ENCODE assay signal across 13 cellular contexts in the genomic region with DNA sequence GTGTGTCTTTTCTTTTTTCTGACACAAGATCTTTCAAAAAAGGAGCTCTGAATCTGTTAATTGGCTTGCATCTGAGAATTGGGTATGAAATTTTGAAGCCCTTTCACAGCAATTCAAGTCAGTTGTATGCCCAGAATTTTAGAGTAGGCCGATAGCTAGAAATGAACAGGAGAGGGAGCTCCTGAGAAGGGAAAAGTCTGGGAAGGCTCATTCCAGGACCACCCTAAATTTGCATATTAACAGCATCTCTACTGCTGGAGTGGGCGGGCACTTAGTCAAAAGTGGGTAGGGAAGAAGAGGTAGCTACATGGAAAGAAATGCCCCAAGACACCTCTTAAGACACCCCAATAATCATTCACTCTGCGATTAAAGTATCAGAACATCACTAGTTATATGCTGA.
DNase-seq lines count a peak whose midpoint lies in the region; ATAC-seq, FAIRE-seq and TF ChIP-seq lines count a peak whose summit lies in the region.
"Had no signal": no experiment of that assay in that cellular context is flagged by ENCODE, and none has a peak within 500 bp of the region (broad histone marks: within the 10 kb centered on the region; RNA-seq: fewer than 3 reads in every experiment).

No MANE protein-coding gene starts in this region.

- peaks cover 3% of the 10 kb centered on the region; the same call in 1 of the 2 replicates for H3K9me3 Mint-ChIP-seq in WTC11

- peak; percentile 100 for ATAC-seq in WTC11
- ATAC-seq in HG03135 (IDR thresholded peaks at IDR 0.05; ENCODE audit: unreplicated experiment), result no peak
- ATAC-seq: activated CD8-positive, alpha-beta memory T cell treated with anti-CD3 and anti-CD28 coated beads, Interleukin-2, amount 10 ng/mL, durations not matched to agents 7 days and 5 days had no signal

- POLR2A ChIA-PET in WTC11 (lab: Charles Lee), result no interaction called here

- no peaks in the 10 kb centered on the region; the same call in 1 of the 2 replicates for H3K27me3 Mint-ChIP-seq in WTC11 (ENCODE audit: low read depth)
- H3K27me3 Mint-ChIP-seq: activated CD8-positive, alpha-beta memory T cell treated with anti-CD3 and anti-CD28 coated beads, Interleukin-2, amount 10 ng/mL, durations not matched to agents 7 days and 5 days had no signal

- no peak overlapping the region for H2AFZ ChIP-seq in keratinocyte (ENCODE audit: control insufficient read depth, low read length)

- H3K4me3 Mint-ChIP-seq in WTC11, result no peak overlapping the region
- H3K4me3 Mint-ChIP-seq: activated CD8-positive, alpha-beta memory T cell treated with anti-CD3 and anti-CD28 coated beads, Interleukin-2, amount 10 ng/mL, durations not matched to agents 7 days and 5 days; activated naive CD4-positive, alpha-beta T cell treated with anti-CD3 and anti-CD28 coated beads for 36 hours had no signal

- FAIRE-seq in keratinocyte (lab: Jason Lieb, UNC), result no peak
- FAIRE-seq: A204.1 had no signal

- no peak overlapping the region for H3K4me2 ChIP-seq in keratinocyte (ENCODE audit: control insufficient read depth, extremely low read depth, insufficient read depth, low read depth, low read length)

- H3K36me3 ChIP-seq in keratinocyte (ENCODE audit: control insufficient read depth in 2 of 2, extremely low read depth in 1 of 2, insufficient read depth in 2 of 2, low read length in 2 of 2), result no peaks in the 10 kb centered on the region

- dilution Hi-C loops in keratinocyte (cut with MboI; ENCODE audit: extremely low pct_ligation_motif_present, low sequenced_read_pairs), result no loop called here

- TF ChIP-seq CTCF in WTC11 (IDR thresholded peaks at IDR 0.05) (no peak), keratinocyte (optimal IDR thresholded peaks at IDR 0.05 in 1 of 3, IDR thresholded peaks at IDR 0.05 in 1 of 3, conservative IDR thresholded peaks at IDR 0.05 in 1 of 3; ENCODE audit: extremely low read depth in 1 of 3, insufficient read depth in 2 of 3, low read length in 3 of 3) (peak; percentile 7 to 37 (median 12))

- H3K27ac Mint-ChIP-seq in WTC11, result no peak overlapping the region
- H3K27ac Mint-ChIP-seq: activated CD8-positive, alpha-beta memory T cell treated with anti-CD3 and anti-CD28 coated beads, Interleukin-2, amount 10 ng/mL, durations not matched to agents 7 days and 5 days; activated naive CD4-positive, alpha-beta T cell treated with anti-CD3 and anti-CD28 coated beads for 36 hours had no signal

- peaks cover 4% of the 10 kb centered on the region; the same call in 1 of the 2 replicates for H3K4me1 Mint-ChIP-seq in WTC11
- H3K4me1 Mint-ChIP-seq: activated CD8-positive, alpha-beta memory T cell treated with anti-CD3 and anti-CD28 coated beads, Interleukin-2, amount 10 ng/mL, durations not matched to agents 7 days and 5 days had no signal

- CTCF ChIA-PET in WTC11 (lab: Charles Lee), result interaction anchor here (0.6 to 2.3 kb wide), 15 partner anchors 9 to 913 kb away, joined by 3 to 10 read pairs (median 3); no protein-coding TSS in a partner anchor

- in situ Hi-C loops in KBM-7 (cut with MboI; ENCODE audit: low pct_unique_long_range_greater_than_20kb, low sequenced_read_pairs), result no loop called here

- H3K9me1 ChIP-seq in keratinocyte (ENCODE audit: control insufficient read depth, extremely low read depth, insufficient read depth, low read length), result no peaks in the 10 kb centered on the region

- H3K4me1 ChIP-seq in keratinocyte (ENCODE audit: control insufficient read depth, extremely low read depth, insufficient read depth, low read length), result no peaks in the 10 kb centered on the region

- no peaks in the 10 kb centered on the region for H3K9me3 ChIP-seq in keratinocyte (ENCODE audit: control insufficient read depth, low read depth, low read length)

- H3K27me3 ChIP-seq in keratinocyte (ENCODE audit: control insufficient read depth, extremely low read depth, insufficient read depth, low read length), result no peaks in the 10 kb centered on the region

- DNase-seq in NCI-H1105 treated with DMSO at 0.1 percent for 48 hours (lab: John Stamatoyannopoulos, UW) (peak; percentile 14), NCI-H1105 (lab: John Stamatoyannopoulos, UW) (no peak), KBM-7 (peak; percentile 5), WTC11 (ENCODE audit: low spot score) (peak; percentile 40), keratinocyte (ENCODE audit: low read depth, low spot score) (no peak), NCI-H2107 treated with DMSO at 0.1 percent for 48 hours (lab: John Stamatoyannopoulos, UW; ENCODE audit: unreplicated experiment) (no peak), NCI-H2029 (lab: John Stamatoyannopoulos, UW) (no peak)
- DNase-seq: activated CD8-positive, alpha-beta memory T cell treated with anti-CD3 and anti-CD28 coated beads, Interleukin-2, amount 10 ng/mL, durations not matched to agents 7 days and 5 days; activated naive CD4-positive, alpha-beta T cell treated with anti-CD3 and anti-CD28 coated beads for 36 hours; NCI-H446 treated with DMSO at 0.1 percent for 48 hours; substantia nigra had no signal

- H3K27ac ChIP-seq in keratinocyte (ENCODE audit: control insufficient read depth, insufficient read depth, low read length), result no peak overlapping the region

- no peak overlapping the region for H3K9ac ChIP-seq in keratinocyte (ENCODE audit: control insufficient read depth, extremely low read depth, insufficient read depth, low read length)

- H3K4me3 ChIP-seq in keratinocyte (ENCODE audit: control insufficient read depth in 2 of 3, extremely low read depth in 1 of 3, insufficient read depth in 2 of 3, low read depth in 1 of 3, low read length in 3 of 3), result no peak overlapping the region

- no peaks in the 10 kb centered on the region for H3K36me3 Mint-ChIP-seq in WTC11
- H3K36me3 Mint-ChIP-seq: activated CD8-positive, alpha-beta memory T cell treated with anti-CD3 and anti-CD28 coated beads, Interleukin-2, amount 10 ng/mL, durations not matched to agents 7 days and 5 days had no signal

- H4K20me1 ChIP-seq in keratinocyte (ENCODE audit: control insufficient read depth, extremely low read depth, insufficient read depth, low read length), result no peaks in the 10 kb centered on the region

- no peaks in the 10 kb centered on the region for H3K79me2 ChIP-seq in keratinocyte (ENCODE audit: control insufficient read depth, insufficient read depth, low read length)

TF ChIP-seq in WTC11, 78 proteins besides CTCF, POLR2A, EP300 and RAD21:
- TF ChIP-seq, protein P1, sequence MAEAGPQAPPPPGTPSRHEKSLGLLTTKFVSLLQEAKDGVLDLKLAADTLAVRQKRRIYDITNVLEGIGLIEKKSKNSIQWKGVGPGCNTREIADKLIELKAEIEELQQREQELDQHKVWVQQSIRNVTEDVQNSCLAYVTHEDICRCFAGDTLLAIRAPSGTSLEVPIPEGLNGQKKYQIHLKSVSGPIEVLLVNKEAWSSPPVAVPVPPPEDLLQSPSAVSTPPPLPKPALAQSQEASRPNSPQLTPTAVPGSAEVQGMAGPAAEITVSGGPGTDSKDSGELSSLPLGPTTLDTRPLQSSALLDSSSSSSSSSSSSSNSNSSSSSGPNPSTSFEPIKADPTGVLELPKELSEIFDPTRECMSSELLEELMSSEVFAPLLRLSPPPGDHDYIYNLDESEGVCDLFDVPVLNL (CRISPR knock-in tag; IDR thresholded peaks at IDR 0.05; ENCODE audit: borderline replicate concordance, low read depth), result no peak
- TF ChIP-seq NFATC4 (CRISPR knock-in tag; IDR thresholded peaks at IDR 0.05) (no peak), ZNF416 (CRISPR knock-in tag; IDR thresholded peaks at IDR 0.05) (no peak), PRRX2 (CRISPR knock-in tag; IDR thresholded peaks at IDR 0.05) (no peak), NFYB (CRISPR knock-in tag; conservative IDR thresholded peaks at IDR 0.05; ENCODE audit: low read depth) (no peak)
- TF ChIP-seq, protein P2, sequence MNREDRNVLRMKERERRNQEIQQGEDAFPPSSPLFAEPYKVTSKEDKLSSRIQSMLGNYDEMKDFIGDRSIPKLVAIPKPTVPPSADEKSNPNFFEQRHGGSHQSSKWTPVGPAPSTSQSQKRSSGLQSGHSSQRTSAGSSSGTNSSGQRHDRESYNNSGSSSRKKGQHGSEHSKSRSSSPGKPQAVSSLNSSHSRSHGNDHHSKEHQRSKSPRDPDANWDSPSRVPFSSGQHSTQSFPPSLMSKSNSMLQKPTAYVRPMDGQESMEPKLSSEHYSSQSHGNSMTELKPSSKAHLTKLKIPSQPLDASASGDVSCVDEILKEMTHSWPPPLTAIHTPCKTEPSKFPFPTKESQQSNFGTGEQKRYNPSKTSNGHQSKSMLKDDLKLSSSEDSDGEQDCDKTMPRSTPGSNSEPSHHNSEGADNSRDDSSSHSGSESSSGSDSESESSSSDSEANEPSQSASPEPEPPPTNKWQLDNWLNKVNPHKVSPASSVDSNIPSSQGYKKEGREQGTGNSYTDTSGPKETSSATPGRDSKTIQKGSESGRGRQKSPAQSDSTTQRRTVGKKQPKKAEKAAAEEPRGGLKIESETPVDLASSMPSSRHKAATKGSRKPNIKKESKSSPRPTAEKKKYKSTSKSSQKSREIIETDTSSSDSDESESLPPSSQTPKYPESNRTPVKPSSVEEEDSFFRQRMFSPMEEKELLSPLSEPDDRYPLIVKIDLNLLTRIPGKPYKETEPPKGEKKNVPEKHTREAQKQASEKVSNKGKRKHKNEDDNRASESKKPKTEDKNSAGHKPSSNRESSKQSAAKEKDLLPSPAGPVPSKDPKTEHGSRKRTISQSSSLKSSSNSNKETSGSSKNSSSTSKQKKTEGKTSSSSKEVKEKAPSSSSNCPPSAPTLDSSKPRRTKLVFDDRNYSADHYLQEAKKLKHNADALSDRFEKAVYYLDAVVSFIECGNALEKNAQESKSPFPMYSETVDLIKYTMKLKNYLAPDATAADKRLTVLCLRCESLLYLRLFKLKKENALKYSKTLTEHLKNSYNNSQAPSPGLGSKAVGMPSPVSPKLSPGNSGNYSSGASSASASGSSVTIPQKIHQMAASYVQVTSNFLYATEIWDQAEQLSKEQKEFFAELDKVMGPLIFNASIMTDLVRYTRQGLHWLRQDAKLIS (CRISPR knock-in tag; IDR thresholded peaks at IDR 0.05; ENCODE audit: borderline replicate concordance), result no peak
TF ChIP-seq in WTC11: peak in this region for 0.

Comparison
In these comparisons a context has a peak if more than half of its experiments do, and no peak if none do; other contexts are left out.
1. DNase-seq: peak in NCI-H1105 treated with DMSO at 0.1 percent for 48 hours (single experiment), KBM-7 (single experiment) and WTC11 (single experiment); none in NCI-H1105 (single experiment), keratinocyte (single experiment), NCI-H2107 treated with DMSO at 0.1 percent for 48 hours (single experiment) and NCI-H2029 (single experiment).